In genomic region chr16:30585400-30586191, GRCh38 we compare ENCODE assay signal across 8 cellular contexts. TPM values are rescaled to one million over a fixed set of nuclear protein-coding genes. Genes with fewer than 3 reads are reported as not detected.
DNase-seq lines count a peak whose midpoint lies in the region; ATAC-seq and TF ChIP-seq lines count a peak whose summit lies in the region.

ZNF785 (minus strand) TSS chr16:30585697; CDS start chr16:30585611, 86 bp downstream.

- peak within 1 kb of the TSS; percentile 48 for H3K27ac Mint-ChIP-seq in neural progenitor cell

- peak within 1 kb of the TSS; percentile 85 for H3K4me3 Mint-ChIP-seq in neural progenitor cell

- peak; percentile 47 for TF ChIP-seq CTCF in DND-41 (IDR thresholded peaks at IDR 0.05; ENCODE audit: borderline replicate concordance, extremely low read depth, low read length, poor library complexity, severe bottlenecking)
- TF ChIP-seq CTCF in neural progenitor cell (IDR thresholded peaks at IDR 0.05): peak; percentile 33

- H2AFZ ChIP-seq in DND-41 (ENCODE audit: low read depth, low read length) (peak within 1 kb of the TSS; percentile 80), neural progenitor cell (replicated peaks) (peak within 1 kb of the TSS; percentile 75)

- H3F3A ChIP-seq in neural progenitor cell (ENCODE audit: low read depth): peaks cover 5% of the 10 kb centered on the region

- H3K36me3 Mint-ChIP-seq in neural progenitor cell: peaks cover 13% of the 10 kb centered on the region

- peak; percentile 93 for ATAC-seq in DND-41 (ENCODE audit: insufficient read depth, low read depth)
- peak; percentile 91 for ATAC-seq in GM21786 (IDR thresholded peaks at IDR 0.05; ENCODE audit: unreplicated experiment)

- peaks cover 5% of the 10 kb centered on the region for H3K27me3 Mint-ChIP-seq in neural progenitor cell (ENCODE audit: insufficient read depth, low read depth)

- H3K9me3 ChIP-seq in DND-41 (ENCODE audit: insufficient read depth, low read length, severe bottlenecking): no peaks in the 10 kb centered on the region
- no peaks in the 10 kb centered on the region for H3K9me3 ChIP-seq in SJCRH30 (replicated peaks)
- H3K9me3 ChIP-seq in neural progenitor cell (ENCODE audit: low read depth): no peaks in the 10 kb centered on the region
- H3K9me3 ChIP-seq in stomach smooth muscle (ENCODE audit: control insufficient read depth in 2 of 2, low read length in 2 of 2): no peaks in the 10 kb centered on the region

- H3K79me2 ChIP-seq in DND-41 (ENCODE audit: insufficient read depth, low read length): peaks cover 72% of the 10 kb centered on the region
- H3K79me2 ChIP-seq in neural progenitor cell (ENCODE audit: low read depth): peaks cover 35% of the 10 kb centered on the region

- peaks cover 11% of the 10 kb centered on the region for H3K4me1 Mint-ChIP-seq in neural progenitor cell

- peak; percentile 99 for DNase-seq in DND-41
- DNase-seq in M059J (ENCODE audit: low read depth): peak; percentile 100
- DNase-seq in SJCRH30: peak; percentile 99 to 100
- DNase-seq in activated naive CD4-positive, alpha-beta T cell treated with Interleukin-2 at 50 U/mL for 16 hours: peak; percentile 93
- peak; percentile 99 for DNase-seq in foreskin melanocyte
- peak; percentile 97 for DNase-seq in neural progenitor cell (ENCODE audit: low spot score)

- H3K4me1 ChIP-seq in DND-41 (ENCODE audit: insufficient read depth, low read length) (peaks cover 60% of the 10 kb centered on the region), SJCRH30 (no peaks in the 10 kb centered on the region; the same call in 1 of the 2 replicates), neural progenitor cell (no peaks in the 10 kb centered on the region), stomach smooth muscle (ENCODE audit: control insufficient read depth, insufficient read depth, low read length) (peaks cover 13% of the 10 kb centered on the region)

- H4K20me1 ChIP-seq in DND-41 (ENCODE audit: insufficient read depth, low read length): peaks cover 4% of the 10 kb centered on the region; the same call in 1 of the 2 replicates
- no peaks in the 10 kb centered on the region for H4K20me1 ChIP-seq in neural progenitor cell (ENCODE audit: low read depth)

- no peaks in the 10 kb centered on the region for H3K9me3 Mint-ChIP-seq in neural progenitor cell

- H3K27me3 ChIP-seq in DND-41 (ENCODE audit: insufficient read depth, low read length, poor library complexity): no peaks in the 10 kb centered on the region
- no peaks in the 10 kb centered on the region for H3K27me3 ChIP-seq in SJCRH30
- no peaks in the 10 kb centered on the region for H3K27me3 ChIP-seq in neural progenitor cell
- H3K27me3 ChIP-seq in stomach smooth muscle (ENCODE audit: control insufficient read depth in 1 of 2, insufficient read depth in 2 of 2, low read length in 2 of 2): no peaks in the 10 kb centered on the region

- H3K4me2 ChIP-seq in DND-41 (ENCODE audit: insufficient read depth, low read length) (peak within 1 kb of the TSS; percentile 81), neural progenitor cell (peak within 1 kb of the TSS; percentile 79)

- H3K9ac ChIP-seq in DND-41 (ENCODE audit: low read depth, low read length) (peak within 1 kb of the TSS; percentile 97), neural progenitor cell (peak within 1 kb of the TSS; percentile 56), stomach smooth muscle (ENCODE audit: low read length in 2 of 2) (peak within 1 kb of the TSS; percentile 92)

- H3K36me3 ChIP-seq in DND-41 (ENCODE audit: insufficient read depth, low read length): peaks cover 46% of the 10 kb centered on the region
- H3K36me3 ChIP-seq in SJCRH30: peaks cover 30% of the 10 kb centered on the region
- no peaks in the 10 kb centered on the region for H3K36me3 ChIP-seq in neural progenitor cell
- peaks cover 14% of the 10 kb centered on the region in 2 donors for H3K36me3 ChIP-seq in stomach smooth muscle (ENCODE audit: control insufficient read depth in 2 of 2, insufficient read depth in 2 of 2, low read length in 2 of 2)

- H3K4me3 ChIP-seq in DND-41 (ENCODE audit: low read depth in 1 of 2, low read length in 2 of 2) (peak within 1 kb of the TSS; percentile 82 to 90), SJCRH30 (peak within 1 kb of the TSS; percentile 80), neural progenitor cell (peak within 1 kb of the TSS; percentile 62), stomach smooth muscle (ENCODE audit: low read length in 2 of 2) (peak within 1 kb of the TSS; percentile 59 to 89)

- H3K27ac ChIP-seq in DND-41 (ENCODE audit: low read length): peak within 1 kb of the TSS; percentile 92
- peak within 1 kb of the TSS; percentile 90 for H3K27ac ChIP-seq in SJCRH30
- H3K27ac ChIP-seq in neural progenitor cell: no peak within 1 kb of the TSS
- H3K27ac ChIP-seq in stomach smooth muscle (ENCODE audit: low read length): peak within 1 kb of the TSS; percentile 86

RNA-seq across cellular contexts. Expression of gene ZNF785, which starts in this region (rescaled TPM):
- total RNA-seq in M059J (2014; rRNA removed; shearing (Covaris generic)): 4.0 and 6.3 TPM in 2 replicates
- 13.1 and 18.2 TPM in 2 replicates for total RNA-seq in SJCRH30 (2014; rRNA removed; shearing (Covaris generic))
- 17.8 and 19.5 TPM in 2 replicates for total RNA-seq in neural progenitor cell (ENCODE audit: low replicate concordance)
